Comparison of ENCODE assay signal across 1 cellular context in genomic region chr6:138988469-138988834, GRCh38.
A peak's percentile ranks its signal among the peaks of the same experiment; 100 is the strongest.
TF ChIP-seq lines count a peak whose summit lies in the region.

No MANE protein-coding gene starts in this region.

TF ChIP-seq in HepG2, 621 proteins besides CTCF, POLR2A, EP300 and RAD21 (continued from another document):
- TF ChIP-seq AHDC1 (CRISPR knock-in tag; IDR thresholded peaks at IDR 0.05; ENCODE audit: borderline replicate concordance) (0 out of 2 replicates have a peak, but pooled peaks have one; percentile 3), ZNF180 (CRISPR knock-in tag; IDR thresholded peaks at IDR 0.05; ENCODE audit: borderline replicate concordance, low read depth) (no peak), ZGPAT (CRISPR knock-in tag; IDR thresholded peaks at IDR 0.05) (peak; percentile 49; the same call in 1 of the 2 replicates), ZNF18 (CRISPR knock-in tag; IDR thresholded peaks at IDR 0.05; ENCODE audit: insufficient replicate concordance) (no peak), BCL3 (CRISPR knock-in tag; IDR thresholded peaks at IDR 0.05) (no peak), ZNF460 (CRISPR knock-in tag; IDR thresholded peaks at IDR 0.05; ENCODE audit: borderline replicate concordance) (no peak), NFYB (CRISPR knock-in tag; IDR thresholded peaks at IDR 0.05) (no peak), ZNF552 (CRISPR knock-in tag; IDR thresholded peaks at IDR 0.05; ENCODE audit: borderline replicate concordance) (no peak), PCBP1 (IDR thresholded peaks at IDR 0.05; ENCODE audit: borderline replicate concordance, low read depth, low read length) (no peak), YEATS2 (CRISPR knock-in tag; IDR thresholded peaks at IDR 0.05; ENCODE audit: borderline replicate concordance) (peak; percentile 13; the same call in 1 of the 2 replicates), IRX3 (CRISPR knock-in tag; IDR thresholded peaks at IDR 0.05; ENCODE audit: borderline replicate concordance, low read depth) (no peak), WIZ (CRISPR knock-in tag; IDR thresholded peaks at IDR 0.05) (no peak), RARG (CRISPR knock-in tag; IDR thresholded peaks at IDR 0.05; ENCODE audit: low read depth) (no peak), NCOA5 (CRISPR knock-in tag; IDR thresholded peaks at IDR 0.05) (no peak), FOSL1 (CRISPR knock-in tag; IDR thresholded peaks at IDR 0.05; ENCODE audit: borderline replicate concordance) (no peak), SAP130 (CRISPR knock-in tag; IDR thresholded peaks at IDR 0.05; ENCODE audit: low read depth) (0 out of 2 replicates have a peak, but pooled peaks have one; percentile 6), ZNF24 (IDR thresholded peaks at IDR 0.05) (0 out of 2 replicates have a peak, but pooled peaks have one; percentile 1), HOXA5 (CRISPR knock-in tag; IDR thresholded peaks at IDR 0.05) (no peak), RXRB (CRISPR knock-in tag; IDR thresholded peaks at IDR 0.05; ENCODE audit: borderline replicate concordance) (0 out of 2 replicates have a peak, but pooled peaks have one; percentile 7), SP140L (CRISPR knock-in tag; IDR thresholded peaks at IDR 0.05; ENCODE audit: borderline replicate concordance) (peak; percentile 7; the same call in 1 of the 2 replicates), ZNF224 (CRISPR knock-in tag; IDR thresholded peaks at IDR 0.05) (0 out of 2 replicates have a peak, but pooled peaks have one; percentile 5), MAFF (IDR thresholded peaks at IDR 0.05; ENCODE audit: low read depth, low read length) (0 out of 2 replicates have a peak, but pooled peaks have one; percentile 10), ZNF720 (CRISPR knock-in tag; IDR thresholded peaks at IDR 0.05) (no peak), ZNF136 (CRISPR knock-in tag; IDR thresholded peaks at IDR 0.05; ENCODE audit: low read depth) (0 out of 2 replicates have a peak, but pooled peaks have one; percentile 15), ZMYM2 (CRISPR knock-in tag; IDR thresholded peaks at IDR 0.05) (no peak), ZBTB3 (CRISPR knock-in tag; IDR thresholded peaks at IDR 0.05; ENCODE audit: borderline replicate concordance, low read depth) (no peak), USF2 (IDR thresholded peaks at IDR 0.05; ENCODE audit: low read depth, low read length) (no peak), USF2 (CRISPR knock-in tag; IDR thresholded peaks at IDR 0.05; ENCODE audit: borderline replicate concordance) (no peak), ZNF569 (CRISPR knock-in tag; IDR thresholded peaks at IDR 0.05; ENCODE audit: borderline replicate concordance) (no peak; the same call in 1 of the 2 replicates), FLYWCH1 (CRISPR knock-in tag; IDR thresholded peaks at IDR 0.05) (0 out of 2 replicates have a peak, but pooled peaks have one; percentile 25), ATF5 (CRISPR knock-in tag; IDR thresholded peaks at IDR 0.05; ENCODE audit: low read depth) (no peak), NR0B2 (CRISPR knock-in tag; IDR thresholded peaks at IDR 0.05) (no peak), ZNF350 (CRISPR knock-in tag; IDR thresholded peaks at IDR 0.05; ENCODE audit: borderline replicate concordance, low read depth) (peak; percentile 5; the same call in 1 of the 2 replicates)
